In the genomic region with DNA sequence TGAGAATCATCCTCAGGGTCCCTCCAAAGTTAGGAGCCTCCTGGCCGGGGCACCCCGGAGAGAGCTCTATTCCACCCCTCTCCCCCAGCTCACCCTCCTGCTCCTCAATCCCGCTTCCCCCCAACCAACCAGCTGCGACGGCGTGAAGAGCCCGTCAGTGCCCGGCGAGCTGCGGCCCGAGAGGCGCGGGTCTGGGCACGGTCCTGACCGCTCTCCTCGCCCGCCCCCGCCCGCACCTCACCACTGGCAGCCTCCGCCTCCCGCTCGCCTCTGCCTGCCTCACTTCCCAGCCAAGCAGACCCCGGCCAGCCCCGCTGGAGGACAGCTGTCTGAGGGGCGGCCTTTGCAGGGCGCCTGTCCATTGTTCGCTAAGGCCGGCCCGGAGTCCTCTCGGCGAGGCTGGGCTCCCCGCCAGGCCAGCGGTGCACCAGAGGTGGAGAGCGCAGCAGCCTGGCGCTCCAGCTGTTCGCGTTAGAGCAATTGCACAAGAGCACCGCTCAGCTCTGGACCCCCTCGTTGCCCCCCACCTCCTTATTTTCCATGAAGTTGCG, we compare ENCODE assay signal across 1 cellular context.
TF ChIP-seq lines count a peak whose summit lies in the region.

No MANE protein-coding gene starts in this region.

TF ChIP-seq in HepG2, 621 proteins besides CTCF, POLR2A, EP300 and RAD21 (continued from another document and continues in another):
- 0 out of 2 replicates have a peak, but pooled peaks have one; percentile 24 for TF ChIP-seq SPEN (CRISPR knock-in tag; IDR thresholded peaks at IDR 0.05; ENCODE audit: low read depth)
- no peak for TF ChIP-seq TBX3 (IDR thresholded peaks at IDR 0.05; ENCODE audit: borderline replicate concordance)
- TF ChIP-seq MEF2D (CRISPR knock-in tag; IDR thresholded peaks at IDR 0.05) = no peak
- no peak for TF ChIP-seq TEAD3 (CRISPR knock-in tag; optimal IDR thresholded peaks at IDR 0.05; ENCODE audit: borderline replicate concordance)
- 0 out of 2 replicates have a peak, but pooled peaks have one; percentile 31 for TF ChIP-seq DR1 (CRISPR knock-in tag; IDR thresholded peaks at IDR 0.05)
- TF ChIP-seq, protein P1, sequence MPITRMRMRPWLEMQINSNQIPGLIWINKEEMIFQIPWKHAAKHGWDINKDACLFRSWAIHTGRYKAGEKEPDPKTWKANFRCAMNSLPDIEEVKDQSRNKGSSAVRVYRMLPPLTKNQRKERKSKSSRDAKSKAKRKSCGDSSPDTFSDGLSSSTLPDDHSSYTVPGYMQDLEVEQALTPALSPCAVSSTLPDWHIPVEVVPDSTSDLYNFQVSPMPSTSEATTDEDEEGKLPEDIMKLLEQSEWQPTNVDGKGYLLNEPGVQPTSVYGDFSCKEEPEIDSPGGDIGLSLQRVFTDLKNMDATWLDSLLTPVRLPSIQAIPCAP (CRISPR knock-in tag; IDR thresholded peaks at IDR 0.05; ENCODE audit: low read depth) = no peak
- no peak for TF ChIP-seq SRF (IDR thresholded peaks at IDR 0.05; ENCODE audit: low read depth, low read length)
- no peak for TF ChIP-seq MED13 (CRISPR knock-in tag; IDR thresholded peaks at IDR 0.05)
- TF ChIP-seq, protein P2, sequence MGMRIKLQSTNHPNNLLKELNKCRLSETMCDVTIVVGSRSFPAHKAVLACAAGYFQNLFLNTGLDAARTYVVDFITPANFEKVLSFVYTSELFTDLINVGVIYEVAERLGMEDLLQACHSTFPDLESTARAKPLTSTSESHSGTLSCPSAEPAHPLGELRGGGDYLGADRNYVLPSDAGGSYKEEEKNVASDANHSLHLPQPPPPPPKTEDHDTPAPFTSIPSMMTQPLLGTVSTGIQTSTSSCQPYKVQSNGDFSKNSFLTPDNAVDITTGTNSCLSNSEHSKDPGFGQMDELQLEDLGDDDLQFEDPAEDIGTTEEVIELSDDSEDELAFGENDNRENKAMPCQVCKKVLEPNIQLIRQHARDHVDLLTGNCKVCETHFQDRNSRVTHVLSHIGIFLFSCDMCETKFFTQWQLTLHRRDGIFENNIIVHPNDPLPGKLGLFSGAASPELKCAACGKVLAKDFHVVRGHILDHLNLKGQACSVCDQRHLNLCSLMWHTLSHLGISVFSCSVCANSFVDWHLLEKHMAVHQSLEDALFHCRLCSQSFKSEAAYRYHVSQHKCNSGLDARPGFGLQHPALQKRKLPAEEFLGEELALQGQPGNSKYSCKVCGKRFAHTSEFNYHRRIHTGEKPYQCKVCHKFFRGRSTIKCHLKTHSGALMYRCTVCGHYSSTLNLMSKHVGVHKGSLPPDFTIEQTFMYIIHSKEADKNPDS (CRISPR knock-in tag; IDR thresholded peaks at IDR 0.05) = no peak
- TF ChIP-seq ZNF891 (CRISPR knock-in tag; IDR thresholded peaks at IDR 0.05) = peak; percentile 49; the same call in 1 of the 2 replicates
- no peak for TF ChIP-seq CENPX (CRISPR knock-in tag; IDR thresholded peaks at IDR 0.05)
- no peak for TF ChIP-seq PHF20 (CRISPR knock-in tag; IDR thresholded peaks at IDR 0.05)
- TF ChIP-seq, protein P3, sequence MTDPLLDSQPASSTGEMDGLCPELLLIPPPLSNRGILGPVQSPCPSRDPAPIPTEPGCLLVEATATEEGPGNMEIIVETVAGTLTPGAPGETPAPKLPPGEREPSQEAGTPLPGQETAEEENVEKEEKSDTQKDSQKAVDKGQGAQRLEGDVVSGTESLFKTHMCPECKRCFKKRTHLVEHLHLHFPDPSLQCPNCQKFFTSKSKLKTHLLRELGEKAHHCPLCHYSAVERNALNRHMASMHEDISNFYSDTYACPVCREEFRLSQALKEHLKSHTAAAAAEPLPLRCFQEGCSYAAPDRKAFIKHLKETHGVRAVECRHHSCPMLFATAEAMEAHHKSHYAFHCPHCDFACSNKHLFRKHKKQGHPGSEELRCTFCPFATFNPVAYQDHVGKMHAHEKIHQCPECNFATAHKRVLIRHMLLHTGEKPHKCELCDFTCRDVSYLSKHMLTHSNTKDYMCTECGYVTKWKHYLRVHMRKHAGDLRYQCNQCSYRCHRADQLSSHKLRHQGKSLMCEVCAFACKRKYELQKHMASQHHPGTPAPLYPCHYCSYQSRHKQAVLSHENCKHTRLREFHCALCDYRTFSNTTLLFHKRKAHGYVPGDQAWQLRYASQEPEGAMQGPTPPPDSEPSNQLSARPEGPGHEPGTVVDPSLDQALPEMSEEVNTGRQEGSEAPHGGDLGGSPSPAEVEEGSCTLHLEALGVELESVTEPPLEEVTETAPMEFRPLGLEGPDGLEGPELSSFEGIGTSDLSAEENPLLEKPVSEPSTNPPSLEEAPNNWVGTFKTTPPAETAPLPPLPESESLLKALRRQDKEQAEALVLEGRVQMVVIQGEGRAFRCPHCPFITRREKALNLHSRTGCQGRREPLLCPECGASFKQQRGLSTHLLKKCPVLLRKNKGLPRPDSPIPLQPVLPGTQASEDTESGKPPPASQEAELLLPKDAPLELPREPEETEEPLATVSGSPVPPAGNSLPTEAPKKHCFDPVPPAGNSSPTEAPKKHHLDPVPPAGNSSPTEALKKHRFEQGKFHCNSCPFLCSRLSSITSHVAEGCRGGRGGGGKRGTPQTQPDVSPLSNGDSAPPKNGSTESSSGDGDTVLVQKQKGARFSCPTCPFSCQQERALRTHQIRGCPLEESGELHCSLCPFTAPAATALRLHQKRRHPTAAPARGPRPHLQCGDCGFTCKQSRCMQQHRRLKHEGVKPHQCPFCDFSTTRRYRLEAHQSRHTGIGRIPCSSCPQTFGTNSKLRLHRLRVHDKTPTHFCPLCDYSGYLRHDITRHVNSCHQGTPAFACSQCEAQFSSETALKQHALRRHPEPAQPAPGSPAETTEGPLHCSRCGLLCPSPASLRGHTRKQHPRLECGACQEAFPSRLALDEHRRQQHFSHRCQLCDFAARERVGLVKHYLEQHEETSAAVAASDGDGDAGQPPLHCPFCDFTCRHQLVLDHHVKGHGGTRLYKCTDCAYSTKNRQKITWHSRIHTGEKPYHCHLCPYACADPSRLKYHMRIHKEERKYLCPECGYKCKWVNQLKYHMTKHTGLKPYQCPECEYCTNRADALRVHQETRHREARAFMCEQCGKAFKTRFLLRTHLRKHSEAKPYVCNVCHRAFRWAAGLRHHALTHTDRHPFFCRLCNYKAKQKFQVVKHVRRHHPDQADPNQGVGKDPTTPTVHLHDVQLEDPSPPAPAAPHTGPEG (CRISPR knock-in tag; IDR thresholded peaks at IDR 0.05) = no peak
- no peak for TF ChIP-seq NKX3-1 (CRISPR knock-in tag; IDR thresholded peaks at IDR 0.05)
- TF ChIP-seq GATA4 (IDR thresholded peaks at IDR 0.05; ENCODE audit: borderline replicate concordance, low read depth) = no peak
- peak; percentile 66 for TF ChIP-seq HNRNPLL (IDR thresholded peaks at IDR 0.05; ENCODE audit: low read depth, low read length, poor library complexity, severe bottlenecking)
- TF ChIP-seq, protein P4, sequence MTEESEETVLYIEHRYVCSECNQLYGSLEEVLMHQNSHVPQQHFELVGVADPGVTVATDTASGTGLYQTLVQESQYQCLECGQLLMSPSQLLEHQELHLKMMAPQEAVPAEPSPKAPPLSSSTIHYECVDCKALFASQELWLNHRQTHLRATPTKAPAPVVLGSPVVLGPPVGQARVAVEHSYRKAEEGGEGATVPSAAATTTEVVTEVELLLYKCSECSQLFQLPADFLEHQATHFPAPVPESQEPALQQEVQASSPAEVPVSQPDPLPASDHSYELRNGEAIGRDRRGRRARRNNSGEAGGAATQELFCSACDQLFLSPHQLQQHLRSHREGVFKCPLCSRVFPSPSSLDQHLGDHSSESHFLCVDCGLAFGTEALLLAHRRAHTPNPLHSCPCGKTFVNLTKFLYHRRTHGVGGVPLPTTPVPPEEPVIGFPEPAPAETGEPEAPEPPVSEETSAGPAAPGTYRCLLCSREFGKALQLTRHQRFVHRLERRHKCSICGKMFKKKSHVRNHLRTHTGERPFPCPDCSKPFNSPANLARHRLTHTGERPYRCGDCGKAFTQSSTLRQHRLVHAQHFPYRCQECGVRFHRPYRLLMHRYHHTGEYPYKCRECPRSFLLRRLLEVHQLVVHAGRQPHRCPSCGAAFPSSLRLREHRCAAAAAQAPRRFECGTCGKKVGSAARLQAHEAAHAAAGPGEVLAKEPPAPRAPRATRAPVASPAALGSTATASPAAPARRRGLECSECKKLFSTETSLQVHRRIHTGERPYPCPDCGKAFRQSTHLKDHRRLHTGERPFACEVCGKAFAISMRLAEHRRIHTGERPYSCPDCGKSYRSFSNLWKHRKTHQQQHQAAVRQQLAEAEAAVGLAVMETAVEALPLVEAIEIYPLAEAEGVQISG (CRISPR knock-in tag; IDR thresholded peaks at IDR 0.05) = 0 out of 2 replicates have a peak, but pooled peaks have one; percentile 11
- TF ChIP-seq, protein P5, sequence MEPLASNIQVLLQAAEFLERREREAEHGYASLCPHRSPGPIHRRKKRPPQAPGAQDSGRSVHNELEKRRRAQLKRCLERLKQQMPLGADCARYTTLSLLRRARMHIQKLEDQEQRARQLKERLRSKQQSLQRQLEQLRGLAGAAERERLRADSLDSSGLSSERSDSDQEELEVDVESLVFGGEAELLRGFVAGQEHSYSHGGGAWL (CRISPR knock-in tag; IDR thresholded peaks at IDR 0.05) = 0 out of 2 replicates have a peak, but pooled peaks have one; percentile 27
- TF ChIP-seq PCBP2 (optimal IDR thresholded peaks at IDR 0.05; ENCODE audit: low read depth, low read length, poor library complexity, severe bottlenecking) = no peak
- 0 out of 2 replicates have a peak, but pooled peaks have one; percentile 23 for TF ChIP-seq MEIS2 (CRISPR knock-in tag; IDR thresholded peaks at IDR 0.05)
- TF ChIP-seq ZSCAN20 (CRISPR knock-in tag; IDR thresholded peaks at IDR 0.05; ENCODE audit: borderline replicate concordance) = no peak
- no peak for TF ChIP-seq REL (CRISPR knock-in tag; conservative IDR thresholded peaks at IDR 0.05)
- no peak for TF ChIP-seq ZNF44 (CRISPR knock-in tag; IDR thresholded peaks at IDR 0.05)
- TF ChIP-seq FOXA1 (IDR thresholded peaks at IDR 0.05) = no peak
- TF ChIP-seq FOXA1 (CRISPR knock-in tag; IDR thresholded peaks at IDR 0.05) = no peak
- TF ChIP-seq, protein P6, sequence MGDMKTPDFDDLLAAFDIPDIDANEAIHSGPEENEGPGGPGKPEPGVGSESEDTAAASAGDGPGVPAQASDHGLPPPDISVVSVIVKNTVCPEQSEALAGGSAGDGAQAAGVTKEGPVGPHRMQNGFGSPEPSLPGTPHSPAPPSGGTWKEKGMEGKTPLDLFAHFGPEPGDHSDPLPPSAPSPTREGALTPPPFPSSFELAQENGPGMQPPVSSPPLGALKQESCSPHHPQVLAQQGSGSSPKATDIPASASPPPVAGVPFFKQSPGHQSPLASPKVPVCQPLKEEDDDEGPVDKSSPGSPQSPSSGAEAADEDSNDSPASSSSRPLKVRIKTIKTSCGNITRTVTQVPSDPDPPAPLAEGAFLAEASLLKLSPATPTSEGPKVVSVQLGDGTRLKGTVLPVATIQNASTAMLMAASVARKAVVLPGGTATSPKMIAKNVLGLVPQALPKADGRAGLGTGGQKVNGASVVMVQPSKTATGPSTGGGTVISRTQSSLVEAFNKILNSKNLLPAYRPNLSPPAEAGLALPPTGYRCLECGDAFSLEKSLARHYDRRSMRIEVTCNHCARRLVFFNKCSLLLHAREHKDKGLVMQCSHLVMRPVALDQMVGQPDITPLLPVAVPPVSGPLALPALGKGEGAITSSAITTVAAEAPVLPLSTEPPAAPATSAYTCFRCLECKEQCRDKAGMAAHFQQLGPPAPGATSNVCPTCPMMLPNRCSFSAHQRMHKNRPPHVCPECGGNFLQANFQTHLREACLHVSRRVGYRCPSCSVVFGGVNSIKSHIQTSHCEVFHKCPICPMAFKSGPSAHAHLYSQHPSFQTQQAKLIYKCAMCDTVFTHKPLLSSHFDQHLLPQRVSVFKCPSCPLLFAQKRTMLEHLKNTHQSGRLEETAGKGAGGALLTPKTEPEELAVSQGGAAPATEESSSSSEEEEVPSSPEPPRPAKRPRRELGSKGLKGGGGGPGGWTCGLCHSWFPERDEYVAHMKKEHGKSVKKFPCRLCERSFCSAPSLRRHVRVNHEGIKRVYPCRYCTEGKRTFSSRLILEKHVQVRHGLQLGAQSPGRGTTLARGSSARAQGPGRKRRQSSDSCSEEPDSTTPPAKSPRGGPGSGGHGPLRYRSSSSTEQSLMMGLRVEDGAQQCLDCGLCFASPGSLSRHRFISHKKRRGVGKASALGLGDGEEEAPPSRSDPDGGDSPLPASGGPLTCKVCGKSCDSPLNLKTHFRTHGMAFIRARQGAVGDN (CRISPR knock-in tag; IDR thresholded peaks at IDR 0.05) = peak; percentile 72
- no peak for TF ChIP-seq IKZF1 (IDR thresholded peaks at IDR 0.05)
- TF ChIP-seq, protein P7, sequence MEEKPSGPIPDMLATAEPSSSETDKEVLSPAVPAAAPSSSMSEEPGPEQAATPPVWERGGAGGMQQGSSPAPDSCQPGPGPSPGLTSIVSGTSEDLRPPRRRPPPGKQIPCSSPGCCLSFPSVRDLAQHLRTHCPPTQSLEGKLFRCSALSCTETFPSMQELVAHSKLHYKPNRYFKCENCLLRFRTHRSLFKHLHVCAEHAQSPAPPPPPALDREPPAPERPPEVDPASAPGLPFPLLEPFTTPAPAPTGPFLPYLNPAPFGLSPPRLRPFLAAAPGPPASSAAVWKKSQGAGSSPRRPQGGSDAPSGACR (CRISPR knock-in tag; IDR thresholded peaks at IDR 0.05) = no peak
